Comparison of ENCODE assay signal across 24 cellular contexts in genomic region chr1:105017587-105017986, GRCh38.
"Had no signal": no experiment of that assay in that cellular context is flagged by ENCODE, and none has a peak within 500 bp of the region (broad histone marks: within the 10 kb centered on the region; RNA-seq: fewer than 3 reads in every experiment).

No MANE protein-coding gene starts in this region.

- H3K4me3 Mint-ChIP-seq: IgD-negative memory B cell, T-cell had no signal

- H3K9ac ChIP-seq: SK-N-SH had no signal

- ATAC-seq: K562, Panc1, T-cell had no signal

- H3K27me3 Mint-ChIP-seq: IgD-negative memory B cell, T-cell had no signal

- H3K36me3 Mint-ChIP-seq: IgD-negative memory B cell, T-cell had no signal

- H3K9me3 ChIP-seq: SK-N-SH had no signal

- H3K9me2 ChIP-seq: SK-N-SH had no signal

- DNase-seq: MV-4-11, NCI-H1048, NCI-H1105, NCI-H1417, NCI-H1436 treated with DMSO at 0.1 percent for 48 hours, NCI-H1694, NCI-H187 treated with DMSO at 0.1 percent for 48 hours, NCI-H2029 treated with DMSO at 0.1 percent for 48 hours, NCI-H2171 treated with DMSO at 0.1 percent for 48 hours, NCI-H345, NCI-H446 treated with DMSO at 0.1 percent for 48 hours, NCI-H524, NCI-H526 treated with DMSO at 0.1 percent for 48 hours, NCI-H748 treated with DMSO at 0.1 percent for 48 hours, SHP77, SK-N-SH, SW 1271, T-cell had no signal

- H3K27ac Mint-ChIP-seq: IgD-negative memory B cell, T-cell had no signal

- FAIRE-seq: HTR-8/SVneo, K562 had no signal

- H3K4me1 Mint-ChIP-seq: IgD-negative memory B cell, T-cell had no signal

- H3K27ac ChIP-seq: HL-60, RWPE1 had no signal

- H3K4me3 ChIP-seq: K562 had no signal

- H3K4me2 ChIP-seq: SK-N-SH had no signal
